1 cellular context compared by ENCODE assay signal in genomic region chr17:7549401-7550055, GRCh38.
A peak's percentile ranks its signal among the peaks of the same experiment; 100 is the strongest.
TF ChIP-seq lines count a peak whose summit lies in the region.

No MANE protein-coding gene starts in this region.

TF ChIP-seq in HepG2, 621 proteins besides CTCF, POLR2A, EP300 and RAD21 (continued from another document):
- TF ChIP-seq ZBTB4 (CRISPR knock-in tag; IDR thresholded peaks at IDR 0.05; ENCODE audit: borderline replicate concordance) (peak; percentile 15; the same call in 1 of the 2 replicates), THAP9 (CRISPR knock-in tag; IDR thresholded peaks at IDR 0.05; ENCODE audit: borderline replicate concordance) (no peak), ZMAT5 (CRISPR knock-in tag; IDR thresholded peaks at IDR 0.05; ENCODE audit: borderline replicate concordance, low read depth) (no peak), GATAD2A (CRISPR knock-in tag; IDR thresholded peaks at IDR 0.05) (no peak), HOXA5 (CRISPR knock-in tag; IDR thresholded peaks at IDR 0.05) (no peak)
